In the genomic region with DNA sequence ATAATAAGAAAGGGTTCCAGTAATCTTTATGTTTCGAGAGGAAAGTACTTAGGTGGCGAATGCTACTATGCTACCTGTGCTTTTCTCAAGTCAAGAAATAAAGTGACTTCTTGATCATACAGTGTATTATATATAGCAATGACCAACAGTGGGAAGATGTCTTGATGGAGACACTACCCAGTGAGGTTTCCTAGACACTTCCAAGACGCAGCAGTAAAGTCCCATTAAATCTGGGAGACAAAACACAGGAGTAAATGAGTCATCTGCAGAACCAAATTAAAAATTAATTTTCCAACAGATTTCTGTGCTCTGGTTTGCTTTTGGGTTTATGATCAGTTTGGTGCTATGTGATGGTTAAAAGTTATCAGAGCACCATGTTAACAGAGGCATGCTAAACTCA, we compare ENCODE assay signal across 6 cellular contexts.
"Had no signal": no experiment of that assay in that cellular context is flagged by ENCODE, and none has a peak within 500 bp of the region (broad histone marks: within the 10 kb centered on the region; RNA-seq: fewer than 3 reads in every experiment).

No MANE protein-coding gene starts in this region.

- FAIRE-seq: GM12878, GM12891, GM18507, GM19239 had no signal

- DNase-seq: GDM1, GF-D8 had no signal

- ATAC-seq: GM12878 had no signal

- H3K4me3 ChIP-seq: GM12878 had no signal
